17 cellular contexts compared by ENCODE assay signal in genomic region chr2:30790879-30791278, GRCh38. TPM values are rescaled to one million over a fixed set of nuclear protein-coding genes. Genes with fewer than 3 reads are reported as not detected.
DNase-seq lines count a peak whose midpoint lies in the region; ATAC-seq, FAIRE-seq and TF ChIP-seq lines count a peak whose summit lies in the region.
"Had no signal": no experiment of that assay in that cellular context is flagged by ENCODE, and none has a peak within 500 bp of the region (broad histone marks: within the 10 kb centered on the region; RNA-seq: fewer than 3 reads in every experiment).

No MANE protein-coding gene starts in this region.

- no peaks in the 10 kb centered on the region for H3K79me1 ChIP-seq in mesendoderm (ENCODE audit: low read length)

- H3K4me1 ChIP-seq in DND-41 (ENCODE audit: insufficient read depth, low read length) (no peaks in the 10 kb centered on the region), esophagus muscularis mucosa (no peaks in the 10 kb centered on the region), mesendoderm (ENCODE audit: control insufficient read depth, low read depth, low read length) (peaks cover 4% of the 10 kb centered on the region)
- H3K4me1 ChIP-seq: HAP-1 had no signal

- DNase-seq in DND-41 = peak; percentile 42
- peak; percentile 41 for DNase-seq in NCI-H82 treated with DMSO at 0.1 percent for 48 hours (lab: John Stamatoyannopoulos, UW; ENCODE audit: unreplicated experiment)
- DNase-seq in esophagus muscularis mucosa (ENCODE audit: extremely low spot score) = peak; percentile 78
- DNase-seq in urothelium cell line (ENCODE audit: low spot score) = no peak
- no peak for DNase-seq in activated naive CD4-positive, alpha-beta T cell treated with anti-CD3 and anti-CD28 coated beads, Interleukin-2, amount 50 U/mL, for 16 hours
- DNase-seq in NCI-H2196 treated with DMSO at 0.1 percent for 48 hours (lab: John Stamatoyannopoulos, UW; ENCODE audit: unreplicated experiment) = no peak
- no peak for DNase-seq in mesendoderm
- DNase-seq: ACHN; CD4-positive, alpha-beta T cell; DMS79; EL; GOT3 had no signal

- H2BK5ac ChIP-seq in mesendoderm (ENCODE audit: low read length) = no peak overlapping the region

- H3K27ac ChIP-seq in DND-41 (ENCODE audit: low read length) (no peak overlapping the region), esophagus muscularis mucosa (replicated peaks in 1 of 4) (no peak overlapping the region), mesendoderm (ENCODE audit: low read depth, low read length) (no peak overlapping the region)
- H3K27ac ChIP-seq: BLaER1 treated with 17β-estradiol and CSF1 and Interleukin-3, amounts not matched to agents 10 nM and 100 nM had no signal

- no peak overlapping the region for H3K4ac ChIP-seq in mesendoderm (ENCODE audit: low read depth, low read length)

- H3K4me3 ChIP-seq in DND-41 (ENCODE audit: low read depth in 1 of 2, low read length in 2 of 2) (no peak overlapping the region), esophagus muscularis mucosa (no peak overlapping the region), mesendoderm (ENCODE audit: low read length) (no peak overlapping the region)
- H3K4me3 ChIP-seq: BLaER1 treated with 17β-estradiol and CSF1 and Interleukin-3, amounts not matched to agents 10 nM and 100 nM; HAP-1 had no signal

- H2AFZ ChIP-seq in DND-41 (ENCODE audit: low read depth, low read length) = no peak overlapping the region

- peaks cover 39% of the 10 kb centered on the region for H3K27me3 ChIP-seq in DND-41 (ENCODE audit: insufficient read depth, low read length, poor library complexity)
- peaks cover 0 to 5% (median 0%) of the 10 kb centered on the region in 4 donors for H3K27me3 ChIP-seq in esophagus muscularis mucosa
- no peaks in the 10 kb centered on the region for H3K27me3 ChIP-seq in mesendoderm (ENCODE audit: insufficient read depth, low read length, poor library complexity)

- no peaks in the 10 kb centered on the region for H3K36me3 ChIP-seq in DND-41 (ENCODE audit: insufficient read depth, low read length)
- no peaks in the 10 kb centered on the region for H3K36me3 ChIP-seq in esophagus muscularis mucosa
- H3K36me3 ChIP-seq in mesendoderm (ENCODE audit: control insufficient read depth, insufficient read depth, low read length) = no peaks in the 10 kb centered on the region
- H3K36me3 ChIP-seq: BLaER1 treated with 17β-estradiol and CSF1 and Interleukin-3, amounts not matched to agents 10 nM and 100 nM; HAP-1 had no signal

- no peak overlapping the region for H2BK120ac ChIP-seq in mesendoderm (ENCODE audit: low read depth, low read length)

- WGBS in esophagus muscularis mucosa = 81% methylated on average over 3 of the region's 3 CpGs
- WGBS in mesendoderm (ENCODE audit: extremely low coverage, insufficient coverage, low lambda C conversion rate) = no CpG with 5 or more reads among the region's 3 CpGs

- no peak for TF ChIP-seq POLR2A in esophagus muscularis mucosa (IDR thresholded peaks at IDR 0.05; ENCODE audit: low read depth)

- H4K5ac ChIP-seq in mesendoderm (ENCODE audit: low read length) = no peak overlapping the region

- H3K4me2 ChIP-seq in DND-41 (ENCODE audit: insufficient read depth, low read length) = no peak overlapping the region
- H3K4me2 ChIP-seq in mesendoderm (ENCODE audit: low read length) = no peak overlapping the region
- H3K4me2 ChIP-seq: BLaER1 treated with 17β-estradiol and CSF1 and Interleukin-3, amounts not matched to agents 10 nM and 100 nM had no signal

- intact Hi-C loops in esophagus muscularis mucosa (cut with DNase I) = no loop called here

- no peak overlapping the region for H2AK5ac ChIP-seq in mesendoderm (ENCODE audit: low read length)

- ATAC-seq in DND-41 (ENCODE audit: insufficient read depth, low read depth) = peak; percentile 93

- no peak overlapping the region for H3K18ac ChIP-seq in mesendoderm (ENCODE audit: low read length)

- FAIRE-seq in urothelium cell line (lab: Jason Lieb, UNC) = peak; percentile 17
- FAIRE-seq: G401.6, GM12891 had no signal

- H3K56ac ChIP-seq in mesendoderm (ENCODE audit: low read length) = no peak overlapping the region

- no peak overlapping the region for H2BK15ac ChIP-seq in mesendoderm (replicated peaks; ENCODE audit: low read depth)

- H3K9ac ChIP-seq in DND-41 (ENCODE audit: low read depth, low read length) = no peak overlapping the region
- no peak overlapping the region for H3K9ac ChIP-seq in mesendoderm (ENCODE audit: low read length)
- H3K9ac ChIP-seq: BLaER1 treated with 17β-estradiol and CSF1 and Interleukin-3, amounts not matched to agents 10 nM and 100 nM had no signal

- no peaks in the 10 kb centered on the region for H4K20me1 ChIP-seq in DND-41 (ENCODE audit: insufficient read depth, low read length)
- H4K20me1 ChIP-seq: BLaER1 treated with 17β-estradiol and CSF1 and Interleukin-3, amounts not matched to agents 10 nM and 100 nM had no signal

- no peak for TF ChIP-seq CTCF in DND-41 (IDR thresholded peaks at IDR 0.05; ENCODE audit: borderline replicate concordance, extremely low read depth, low read length, poor library complexity, severe bottlenecking)
- no peak for TF ChIP-seq CTCF in esophagus muscularis mucosa (IDR thresholded peaks at IDR 0.05)

- H3K79me2 ChIP-seq in DND-41 (ENCODE audit: insufficient read depth, low read length) = no peaks in the 10 kb centered on the region
- no peaks in the 10 kb centered on the region for H3K79me2 ChIP-seq in mesendoderm (ENCODE audit: control insufficient read depth, insufficient read depth, low read length)

- H3K23ac ChIP-seq in mesendoderm (ENCODE audit: low read length) = no peak overlapping the region

- no peak overlapping the region for H4K8ac ChIP-seq in mesendoderm (ENCODE audit: low read depth, low read length)

- TF ChIP-seq EP300 in esophagus muscularis mucosa (IDR thresholded peaks at IDR 0.05) = no peak

- H3K9me3 ChIP-seq in DND-41 (ENCODE audit: insufficient read depth, low read length, severe bottlenecking) (no peaks in the 10 kb centered on the region), esophagus muscularis mucosa (no peaks in the 10 kb centered on the region)
- H3K9me3 ChIP-seq: BLaER1 treated with 17β-estradiol and CSF1 and Interleukin-3, amounts not matched to agents 10 nM and 100 nM; HAP-1 had no signal

RNA-seq across cellular contexts. Expression of gene CAPN13, which starts 16.4 kb away (rescaled TPM):
- not detected for total RNA-seq in esophagus muscularis mucosa
- 3.6 TPM for polyA plus RNA-seq in mesendoderm (2013, experiment 1 of 2)
- polyA plus RNA-seq in mesendoderm (2013, experiment 2 of 2) = 3.2 TPM
- total RNA-seq: A172; CD4-positive, alpha-beta T cell had no signal

Comparison
In these comparisons a context has a peak if more than half of its experiments do, and no peak if none do; other contexts are left out.
1. DNase-seq: peak in DND-41 (single experiment), NCI-H82 treated with DMSO at 0.1 percent for 48 hours (single experiment) and esophagus muscularis mucosa (single experiment); none in urothelium cell line (single experiment), activated naive CD4-positive, alpha-beta T cell treated with anti-CD3 and anti-CD28 coated beads, Interleukin-2, amount 50 U/mL, for 16 hours (single experiment), NCI-H2196 treated with DMSO at 0.1 percent for 48 hours (single experiment) and mesendoderm (single experiment).